In the genomic region with DNA sequence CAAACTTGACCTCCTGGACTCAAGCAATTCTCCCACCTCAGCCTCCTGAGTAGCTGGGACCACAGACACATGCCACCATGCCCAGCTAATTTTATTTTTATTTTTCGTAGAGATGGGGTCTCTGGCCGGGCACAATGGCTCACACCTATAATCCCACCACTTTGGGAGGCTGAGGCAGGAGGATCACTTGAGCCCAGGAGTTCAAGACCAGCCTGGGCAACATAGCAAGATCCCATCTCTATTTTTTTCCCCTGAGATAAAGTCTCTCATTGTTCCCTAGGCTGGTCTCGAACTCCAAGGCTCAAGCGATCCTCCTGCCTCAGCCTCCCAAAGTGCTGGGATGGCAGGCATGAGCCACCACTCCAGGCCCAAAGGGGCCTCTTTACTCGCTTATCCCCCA, we compare ENCODE assay signal across 7 cellular contexts. TPM values are rescaled to one million over a fixed set of nuclear protein-coding genes. Genes with fewer than 3 reads are reported as not detected.
DNase-seq lines count a peak whose midpoint lies in the region; ATAC-seq and TF ChIP-seq lines count a peak whose summit lies in the region.
"Not testable (repeated sequence)": the region's sequence is repeated elsewhere in the genome, so short reads cannot be mapped to it uniquely, and the experiment has no call there.

No MANE protein-coding gene starts in this region.

- CTCF ChIA-PET in Calu3 (lab: Charles Lee), result interaction anchor here (0.7 kb wide), 1 partner anchor 40 kb away, joined by 5 read pairs; no protein-coding TSS in a partner anchor

- H3K27ac Mint-ChIP-seq in Calu3 (ENCODE audit: unreplicated experiment), result peak overlapping the region; percentile 31
- H3K27ac Mint-ChIP-seq in activated T-helper 17 cell treated with anti-CD3 and anti-CD28 coated beads, Interleukin-2, amount 50 U/mL, for 72 hours, result peak overlapping the region; percentile 68
- not testable (repeated sequence) for H3K27ac Mint-ChIP-seq in neural crest cell (ENCODE audit: unreplicated experiment)
- peak overlapping the region; percentile 48 for H3K27ac Mint-ChIP-seq in stimulated activated effector memory CD8-positive, alpha-beta T cell treated with anti-CD3 and anti-CD28 coated beads, Interleukin-12 subunit alpha, Interleukin-12 subunit beta, amount 100 ng/mL, for 72 hours
- peak overlapping the region; percentile 6 for H3K27ac Mint-ChIP-seq in stimulated activated naive CD8-positive, alpha-beta T cell treated with anti-CD3 and anti-CD28 coated beads, Interleukin-15, Interleukin-2, amounts not matched to agents 100 ng/mL and 50 ng/mL, for 24 hours

- not testable (repeated sequence) for H3K9ac ChIP-seq in duodenal mucosa (ENCODE audit: low read depth in 1 of 2, low read length in 2 of 2)

- H3K27me3 Mint-ChIP-seq in Calu3 (ENCODE audit: unreplicated experiment); activated T-helper 17 cell treated with anti-CD3 and anti-CD28 coated beads, Interleukin-2, amount 50 U/mL, for 72 hours; neural crest cell (ENCODE audit: low read depth); stimulated activated naive CD8-positive, alpha-beta T cell treated with anti-CD3 and anti-CD28 coated beads, Interleukin-15, Interleukin-2, amounts not matched to agents 100 ng/mL and 50 ng/mL, for 24 hours: not testable (repeated sequence)

- ATAC-seq in activated T-helper 17 cell treated with anti-CD3 and anti-CD28 coated beads, Interleukin-2, amount 50 U/mL, for 72 hours (replicated peaks); lower lobe of right lung; stimulated activated effector memory CD8-positive, alpha-beta T cell treated with anti-CD3 and anti-CD28 coated beads, Interleukin-12 subunit alpha, Interleukin-12 subunit beta, amount 100 ng/mL, for 72 hours: not testable (repeated sequence)

- H3K4me1 Mint-ChIP-seq in Calu3 (ENCODE audit: low read depth, unreplicated experiment) (peaks cover 33% of the 10 kb centered on the region), neural crest cell (peaks cover 58% of the 10 kb centered on the region)
- H3K4me1 Mint-ChIP-seq in activated T-helper 17 cell treated with anti-CD3 and anti-CD28 coated beads, Interleukin-2, amount 50 U/mL, for 72 hours, result peaks cover 11% of the 10 kb centered on the region
- peaks cover 13% of the 10 kb centered on the region for H3K4me1 Mint-ChIP-seq in stimulated activated effector memory CD8-positive, alpha-beta T cell treated with anti-CD3 and anti-CD28 coated beads, Interleukin-12 subunit alpha, Interleukin-12 subunit beta, amount 100 ng/mL, for 72 hours
- H3K4me1 Mint-ChIP-seq in stimulated activated naive CD8-positive, alpha-beta T cell treated with anti-CD3 and anti-CD28 coated beads, Interleukin-15, Interleukin-2, amounts not matched to agents 100 ng/mL and 50 ng/mL, for 24 hours (ENCODE audit: low read depth), result peaks cover 18% of the 10 kb centered on the region

- intact Hi-C loops in Calu3 (cut with micrococcal nuclease; ENCODE audit: unreplicated experiment); lower lobe of right lung (cut with DNase I): not testable (repeated sequence)

- H3K4me1 ChIP-seq in duodenal mucosa (ENCODE audit: control insufficient read depth in 1 of 2, insufficient read depth in 2 of 2, low read length in 2 of 2), result peaks cover 34 to 42% of the 10 kb centered on the region in 2 donors
- not testable (repeated sequence) for H3K4me1 ChIP-seq in lower lobe of right lung

- H3K36me3 Mint-ChIP-seq in Calu3 (ENCODE audit: insufficient read depth, unreplicated experiment), result peaks cover 31% of the 10 kb centered on the region
- H3K36me3 Mint-ChIP-seq in activated T-helper 17 cell treated with anti-CD3 and anti-CD28 coated beads, Interleukin-2, amount 50 U/mL, for 72 hours (ENCODE audit: low read depth), result peaks cover 12% of the 10 kb centered on the region
- H3K36me3 Mint-ChIP-seq in neural crest cell (ENCODE audit: low read depth); stimulated activated effector memory CD8-positive, alpha-beta T cell treated with anti-CD3 and anti-CD28 coated beads, Interleukin-12 subunit alpha, Interleukin-12 subunit beta, amount 100 ng/mL, for 72 hours; stimulated activated naive CD8-positive, alpha-beta T cell treated with anti-CD3 and anti-CD28 coated beads, Interleukin-15, Interleukin-2, amounts not matched to agents 100 ng/mL and 50 ng/mL, for 24 hours (ENCODE audit: low read depth): not testable (repeated sequence)

- not testable (repeated sequence) for H3K9me3 Mint-ChIP-seq in Calu3 (ENCODE audit: low read depth, unreplicated experiment); activated T-helper 17 cell treated with anti-CD3 and anti-CD28 coated beads, Interleukin-2, amount 50 U/mL, for 72 hours; neural crest cell; stimulated activated effector memory CD8-positive, alpha-beta T cell treated with anti-CD3 and anti-CD28 coated beads, Interleukin-12 subunit alpha, Interleukin-12 subunit beta, amount 100 ng/mL, for 72 hours; stimulated activated naive CD8-positive, alpha-beta T cell treated with anti-CD3 and anti-CD28 coated beads, Interleukin-15, Interleukin-2, amounts not matched to agents 100 ng/mL and 50 ng/mL, for 24 hours

- BruUV-seq in Calu3 (replicated peaks; lab: Mats Ljungman, UMichigan), result not testable (repeated sequence)

- peak overlapping the region; percentile 58 for H3K27ac ChIP-seq in duodenal mucosa (ENCODE audit: low read depth, low read length)
- not testable (repeated sequence) for H3K27ac ChIP-seq in lower lobe of right lung

- not testable (repeated sequence) for H3K27me3 ChIP-seq in duodenal mucosa (ENCODE audit: control insufficient read depth in 1 of 2, insufficient read depth in 2 of 2, low read length in 2 of 2); lower lobe of right lung (ENCODE audit: low read depth)

- H3K9me3 ChIP-seq in duodenal mucosa (ENCODE audit: control insufficient read depth in 1 of 2, low read length in 2 of 2); lower lobe of right lung: not testable (repeated sequence)

- not testable (repeated sequence) for H3K4me3 ChIP-seq in duodenal mucosa (ENCODE audit: low read depth in 1 of 2, low read length in 2 of 2); lower lobe of right lung

- H3K4me3 Mint-ChIP-seq in Calu3 (ENCODE audit: low read depth, unreplicated experiment) (peak overlapping the region; percentile 50), neural crest cell (peak overlapping the region; percentile 18)
- not testable (repeated sequence) for H3K4me3 Mint-ChIP-seq in activated T-helper 17 cell treated with anti-CD3 and anti-CD28 coated beads, Interleukin-2, amount 50 U/mL, for 72 hours; stimulated activated effector memory CD8-positive, alpha-beta T cell treated with anti-CD3 and anti-CD28 coated beads, Interleukin-12 subunit alpha, Interleukin-12 subunit beta, amount 100 ng/mL, for 72 hours; stimulated activated naive CD8-positive, alpha-beta T cell treated with anti-CD3 and anti-CD28 coated beads, Interleukin-15, Interleukin-2, amounts not matched to agents 100 ng/mL and 50 ng/mL, for 24 hours

- DNase-seq in Calu3; neural crest cell (ENCODE audit: low read depth, low spot score); stimulated activated effector memory CD8-positive, alpha-beta T cell treated with anti-CD3 and anti-CD28 coated beads, Interleukin-12 subunit alpha, Interleukin-12 subunit beta, amount 100 ng/mL, for 72 hours (ENCODE audit: low spot score in 2 of 2): not testable (repeated sequence)
- DNase-seq in lower lobe of right lung, result peak; percentile 5

- not testable (repeated sequence) for H3K36me3 ChIP-seq in duodenal mucosa (ENCODE audit: control insufficient read depth in 1 of 2, insufficient read depth in 2 of 2, low read length in 2 of 2); lower lobe of right lung

- not testable (repeated sequence) for TF ChIP-seq CTCF in Calu3 (IDR thresholded peaks at IDR 0.05; ENCODE audit: unreplicated experiment); lower lobe of right lung (IDR thresholded peaks at IDR 0.05); neural crest cell (conservative IDR thresholded peaks at IDR 0.05)

RNA-seq across cellular contexts. Expression of a gene that starts 54.4 kb away (rescaled TPM):
- 27.6 and 29.5 TPM in 2 replicates for total RNA-seq in Calu3 (2022)
- 10 to 100 TPM; 18.5 to 28.5 TPM for total RNA-seq in activated T-helper 17 cell treated with anti-CD3 and anti-CD28 coated beads, Interleukin-2, amount 50 U/mL, for 72 hours
- 13.0 TPM for total RNA-seq in lower lobe of right lung
- total RNA-seq in neural crest cell, result 29.5 and 30.8 TPM in 2 replicates

RNA-seq across cellular contexts. Expression of a gene that starts 59.0 kb away (rescaled TPM):
- total RNA-seq in Calu3 (2022) (312 and 343 TPM in 2 replicates), lower lobe of right lung (221 TPM), neural crest cell (346 and 357 TPM in 2 replicates)
- 100 to 1,000 TPM; 250 to 505 TPM for total RNA-seq in activated T-helper 17 cell treated with anti-CD3 and anti-CD28 coated beads, Interleukin-2, amount 50 U/mL, for 72 hours
